18 cellular contexts compared by ENCODE assay signal in genomic region chr12:86376052-86376451, GRCh38.
DNase-seq lines count a peak whose midpoint lies in the region; ATAC-seq and TF ChIP-seq lines count a peak whose summit lies in the region.
"Had no signal": no experiment of that assay in that cellular context is flagged by ENCODE, and none has a peak within 500 bp of the region (broad histone marks: within the 10 kb centered on the region; RNA-seq: fewer than 3 reads in every experiment).

No MANE protein-coding gene starts in this region.

- H3K4me1 ChIP-seq in NT2/D1 (ENCODE audit: insufficient read depth, insufficient read length) (no peaks in the 10 kb centered on the region), left ventricle myocardium inferior (no peaks in the 10 kb centered on the region), thyroid gland (no peaks in the 10 kb centered on the region)
- H3K4me1 ChIP-seq: breast epithelium, stomach had no signal

- H3K4me3 ChIP-seq in NT2/D1 (ENCODE audit: insufficient read length, low read depth) (no peak overlapping the region), left ventricle myocardium inferior (no peak overlapping the region), thyroid gland (replicated peaks in 1 of 3) (no peak overlapping the region)
- H3K4me3 ChIP-seq: breast epithelium, stomach had no signal

- intact Hi-C loops in left ventricle myocardium inferior (cut with micrococcal nuclease) (no loop called here), CD14-positive monocyte (cut with micrococcal nuclease) (no loop called here), thyroid gland (cut with DNase I) (no loop called here)

- H3K36me3 ChIP-seq in NT2/D1 (ENCODE audit: insufficient read depth, insufficient read length, low read length), result no peaks in the 10 kb centered on the region
- H3K36me3 ChIP-seq in left ventricle myocardium inferior, result no peaks in the 10 kb centered on the region
- H3K36me3 ChIP-seq in thyroid gland, result no peaks in the 10 kb centered on the region
- H3K36me3 ChIP-seq: breast epithelium, stomach had no signal

- TF ChIP-seq CTCF in 22Rv1 (IDR thresholded peaks at IDR 0.05), result peak; percentile 34
- TF ChIP-seq CTCF in left ventricle myocardium inferior (IDR thresholded peaks at IDR 0.05; ENCODE audit: borderline replicate concordance), result peak; percentile 46
- no peak for TF ChIP-seq CTCF in CD14-positive monocyte (IDR thresholded peaks at IDR 0.05)
- TF ChIP-seq CTCF in thyroid gland (IDR thresholded peaks at IDR 0.05), result no peak

- no peak overlapping the region for H3K4me3 Mint-ChIP-seq in CD14-positive monocyte

- no peak for TF ChIP-seq POLR2A in thyroid gland (IDR thresholded peaks at IDR 0.05)

- H3K27ac Mint-ChIP-seq in CD14-positive monocyte, result no peak overlapping the region

- H3K9me3 ChIP-seq in NT2/D1 (ENCODE audit: insufficient read depth, low read length) (0 out of 2 replicates have a peak, but pooled peaks cover under 1% of the 10 kb centered on the region), left ventricle myocardium inferior (replicated peaks) (no peaks in the 10 kb centered on the region), thyroid gland (no peaks in the 10 kb centered on the region)
- H3K9me3 ChIP-seq: breast epithelium, stomach had no signal

- H3K27me3 ChIP-seq in NT2/D1 (ENCODE audit: insufficient read depth, insufficient read length) (no peaks in the 10 kb centered on the region), left ventricle myocardium inferior (ENCODE audit: low read depth) (no peaks in the 10 kb centered on the region), thyroid gland (no peaks in the 10 kb centered on the region)
- H3K27me3 ChIP-seq: breast epithelium, stomach had no signal

- WGBS in thyroid gland, 2 donors, result 61 to 65% methylated on average over 2 of the region's 2 CpGs

- no peaks in the 10 kb centered on the region for H3K4me1 Mint-ChIP-seq in CD14-positive monocyte

- H3K36me3 Mint-ChIP-seq in CD14-positive monocyte, result no peaks in the 10 kb centered on the region

- no peaks in the 10 kb centered on the region for H3K27me3 Mint-ChIP-seq in CD14-positive monocyte (ENCODE audit: low read depth in 3 of 3)

- DNase-seq in ELR (ENCODE audit: low read depth) (peak; percentile 36), NT2/D1 (ENCODE audit: low read depth, low spot score) (peak; percentile 13), left ventricle myocardium inferior (peak; percentile 16), CD14-positive monocyte (ENCODE audit: low spot score) (no peak), thyroid gland (no peak)
- DNase-seq in stimulated activated CD4-positive, alpha-beta T cell treated with anti-CD3 and anti-CD28 coated beads, Interleukin-2, amount 100 ng/mL, for 48 hours, result no peak
- DNase-seq: activated naive CD4-positive, alpha-beta T cell treated with anti-CD3 and anti-CD28 coated beads, Interleukin-2, amount 50 U/mL, for 16 hours; DMS79 treated with DMSO at 0.1 percent for 48 hours; effector CD8-positive, alpha-beta T cell; foreskin fibroblast; mesenchymal stem cell; PC-3; stomach; T-helper 1 cell had no signal

- H3K27ac ChIP-seq in 22Rv1, result no peak overlapping the region
- no peak overlapping the region for H3K27ac ChIP-seq in left ventricle myocardium inferior (replicated peaks)
- H3K27ac ChIP-seq in thyroid gland, result no peak overlapping the region
- H3K27ac ChIP-seq: breast epithelium, stomach had no signal

- peaks cover 0 to 2% (median 0%) of the 10 kb centered on the region in 7 donors for H3K9me3 Mint-ChIP-seq in CD14-positive monocyte

- no peak overlapping the region for H3K9ac ChIP-seq in NT2/D1 (ENCODE audit: insufficient read length, low read depth)

- no peak for ATAC-seq in HG03097 (IDR thresholded peaks at IDR 0.05; ENCODE audit: low FRiP score, unreplicated experiment)
- ATAC-seq: activated CD4-positive, CD25-positive, alpha-beta regulatory T cell treated with anti-CD3 and anti-CD28 coated beads, Interleukin-2, amount 50 U/mL, for 24 hours; PC-3 had no signal

Comparison
In these comparisons a context has a peak if more than half of its experiments do, and no peak if none do; other contexts are left out.
1. CTCF ChIP-seq: peak in 22Rv1 (single experiment) and left ventricle myocardium inferior (single experiment); none in CD14-positive monocyte (single experiment) and thyroid gland (0 of 6).
2. DNase-seq: peak in ELR (single experiment), NT2/D1 (single experiment) and left ventricle myocardium inferior (single experiment); none in CD14-positive monocyte (single experiment), thyroid gland (0 of 2) and stimulated activated CD4-positive, alpha-beta T cell treated with anti-CD3 and anti-CD28 coated beads, Interleukin-2, amount 100 ng/mL, for 48 hours (0 of 2).